In the genomic region with DNA sequence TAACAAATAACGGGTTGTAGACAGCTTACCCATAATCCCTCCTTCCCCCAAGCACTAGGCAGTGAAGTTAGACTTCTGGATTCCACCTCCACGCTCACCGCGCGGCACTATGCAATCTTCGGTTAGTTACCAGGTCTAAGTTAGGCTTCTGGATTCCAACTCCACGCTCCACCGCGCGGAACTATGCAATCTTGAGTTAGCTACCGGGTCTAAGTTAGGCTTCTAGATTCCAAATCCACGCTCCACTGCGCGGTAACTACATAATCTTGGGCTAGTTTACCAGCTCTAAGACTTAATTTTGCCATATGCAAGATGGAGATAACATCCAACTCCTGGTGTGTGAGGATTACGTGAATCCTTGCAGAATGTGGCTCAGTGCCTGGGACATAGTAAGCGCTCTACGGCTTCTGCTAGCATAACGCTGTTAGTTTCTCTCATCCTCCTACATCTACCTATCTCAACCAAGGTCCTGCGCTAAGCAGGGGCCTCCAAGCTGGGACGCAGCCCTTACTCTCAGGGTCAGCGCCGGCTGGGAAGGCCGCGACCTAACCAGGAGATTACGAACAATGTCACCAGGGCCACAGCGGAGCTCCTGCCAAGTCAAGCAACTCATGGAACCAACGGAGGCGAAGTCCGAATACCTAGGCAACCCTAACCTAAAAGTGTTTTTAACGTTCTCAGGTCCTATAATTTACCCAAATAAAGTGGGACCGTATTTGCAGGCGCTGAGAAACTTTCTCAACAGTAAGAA, we compare ENCODE assay signal across 8 cellular contexts. TPM values are rescaled to one million over a fixed set of nuclear protein-coding genes. Genes with fewer than 3 reads are reported as not detected.
DNase-seq lines count a peak whose midpoint lies in the region; ATAC-seq and TF ChIP-seq lines count a peak whose summit lies in the region.

No MANE protein-coding gene starts in this region.

- no peaks in the 10 kb centered on the region for H3K9me3 ChIP-seq in psoas muscle

- TF ChIP-seq CTCF in GM12875 (IDR thresholded peaks at IDR 0.05; ENCODE audit: borderline replicate concordance, insufficient read depth, low read depth, low read length) (no peak), GM23338 (conservative IDR thresholded peaks at IDR 0.05; ENCODE audit: low read depth in 2 of 2) (no peak), psoas muscle (IDR thresholded peaks at IDR 0.05) (no peak)

- H3K36me3 ChIP-seq in GM23338 (ENCODE audit: insufficient read depth), result peaks cover 54% of the 10 kb centered on the region
- H3K36me3 ChIP-seq in psoas muscle (ENCODE audit: insufficient read depth in 1 of 2, low read depth in 1 of 2), result peaks cover 8 to 38% of the 10 kb centered on the region in 2 donors

- no peaks in the 10 kb centered on the region for H3K9me2 ChIP-seq in GM23338 (ENCODE audit: insufficient read depth)

- H3K27me3 ChIP-seq in GM23338 (ENCODE audit: insufficient read depth), result no peaks in the 10 kb centered on the region
- no peaks in the 10 kb centered on the region for H3K27me3 ChIP-seq in psoas muscle (ENCODE audit: insufficient read depth in 3 of 3, low read length in 2 of 3)

- peaks cover 41% of the 10 kb centered on the region for H4K20me1 ChIP-seq in GM23338 (replicated peaks; ENCODE audit: insufficient read depth)

- H3K4me1 ChIP-seq in GM23338 (ENCODE audit: insufficient read depth), result peaks cover 16% of the 10 kb centered on the region
- H3K4me1 ChIP-seq in psoas muscle, result peaks cover 27% of the 10 kb centered on the region

- ATAC-seq in GM23338 (peak; percentile 74), Right ventricle myocardium superior (ENCODE audit: poor library complexity) (peak; percentile 42), psoas muscle (peak; percentile 39 to 56 (median 45))

- H3K4me3 ChIP-seq in GM12875 (ENCODE audit: low read depth, low read length), result peak overlapping the region; percentile 99
- H3K4me3 ChIP-seq in GM23338, result peak overlapping the region; percentile 97
- H3K4me3 ChIP-seq in psoas muscle, result peak overlapping the region; percentile 73

- intact Hi-C loops in Right ventricle myocardium superior (cut with DNase I) (no loop called here), psoas muscle (cut with DNase I) (no loop called here)

- DNase-seq in GM23338 (ENCODE audit: low spot score) (peak; percentile 42), Kasumi-1 (lab: John Stamatoyannopoulos, UW) (peak; percentile 77 to 93), Right ventricle myocardium superior (peak; percentile 48), psoas muscle (peak in 1 of 2 donors; percentile 57), NK-92 (lab: John Stamatoyannopoulos, UW; ENCODE audit: unreplicated experiment) (no peak), NCI-H146 treated with DMSO at 0.1 percent for 48 hours (lab: John Stamatoyannopoulos, UW; ENCODE audit: unreplicated experiment) (no peak)
- DNase-seq in activated naive CD4-positive, alpha-beta T cell treated with Interleukin-2 at 50 U/mL for 16 hours, result peak; percentile 27

- peak overlapping the region; percentile 90 for H3K4me2 ChIP-seq in GM23338

- H2AFZ ChIP-seq in GM23338, result peak overlapping the region; percentile 78; the same call in 1 of the 2 replicates

- H3K27ac ChIP-seq in GM23338 (ENCODE audit: low read depth) (peak overlapping the region; percentile 88), psoas muscle (peak overlapping the region; percentile 98)

- H3K4me3 Mint-ChIP-seq in GM23338, result peak overlapping the region; percentile 100

- H3K9me3 Mint-ChIP-seq in GM23338, result peaks cover 14% of the 10 kb centered on the region; the same call in 2 of the 3 replicates

- peaks cover 63% of the 10 kb centered on the region for H3K36me3 Mint-ChIP-seq in GM23338 (ENCODE audit: low read depth)

- H3K27me3 Mint-ChIP-seq in GM23338 (ENCODE audit: insufficient read depth, low read depth, poor library complexity), result peaks cover 2% of the 10 kb centered on the region

- peaks cover 39% of the 10 kb centered on the region for H3K79me2 ChIP-seq in GM23338 (replicated peaks; ENCODE audit: insufficient read depth)

- H3F3A ChIP-seq in GM23338 (replicated peaks; ENCODE audit: low read depth), result peaks cover 37% of the 10 kb centered on the region

- peaks cover 15% of the 10 kb centered on the region; the same call in 2 of the 3 replicates for H3K4me1 Mint-ChIP-seq in GM23338

- 5 to 19% (median 16%) methylated on average over 32 of the region's 32 CpGs for WGBS in psoas muscle, 3 donors

- H3K27ac Mint-ChIP-seq in GM23338, result peak overlapping the region; percentile 97

TF ChIP-seq in GM23338, 12 proteins besides CTCF, POLR2A, EP300 and RAD21 (continues in another document):
- no peak for TF ChIP-seq STAT1 (IDR thresholded peaks at IDR 0.05; ENCODE audit: unreplicated experiment)
- no peak for TF ChIP-seq EZH2 (IDR thresholded peaks at IDR 0.05; ENCODE audit: low read depth, unreplicated experiment)
- no peak for TF ChIP-seq EZH2phosphoT487 (IDR thresholded peaks at IDR 0.05; ENCODE audit: unreplicated experiment)
- TF ChIP-seq, protein P1, sequence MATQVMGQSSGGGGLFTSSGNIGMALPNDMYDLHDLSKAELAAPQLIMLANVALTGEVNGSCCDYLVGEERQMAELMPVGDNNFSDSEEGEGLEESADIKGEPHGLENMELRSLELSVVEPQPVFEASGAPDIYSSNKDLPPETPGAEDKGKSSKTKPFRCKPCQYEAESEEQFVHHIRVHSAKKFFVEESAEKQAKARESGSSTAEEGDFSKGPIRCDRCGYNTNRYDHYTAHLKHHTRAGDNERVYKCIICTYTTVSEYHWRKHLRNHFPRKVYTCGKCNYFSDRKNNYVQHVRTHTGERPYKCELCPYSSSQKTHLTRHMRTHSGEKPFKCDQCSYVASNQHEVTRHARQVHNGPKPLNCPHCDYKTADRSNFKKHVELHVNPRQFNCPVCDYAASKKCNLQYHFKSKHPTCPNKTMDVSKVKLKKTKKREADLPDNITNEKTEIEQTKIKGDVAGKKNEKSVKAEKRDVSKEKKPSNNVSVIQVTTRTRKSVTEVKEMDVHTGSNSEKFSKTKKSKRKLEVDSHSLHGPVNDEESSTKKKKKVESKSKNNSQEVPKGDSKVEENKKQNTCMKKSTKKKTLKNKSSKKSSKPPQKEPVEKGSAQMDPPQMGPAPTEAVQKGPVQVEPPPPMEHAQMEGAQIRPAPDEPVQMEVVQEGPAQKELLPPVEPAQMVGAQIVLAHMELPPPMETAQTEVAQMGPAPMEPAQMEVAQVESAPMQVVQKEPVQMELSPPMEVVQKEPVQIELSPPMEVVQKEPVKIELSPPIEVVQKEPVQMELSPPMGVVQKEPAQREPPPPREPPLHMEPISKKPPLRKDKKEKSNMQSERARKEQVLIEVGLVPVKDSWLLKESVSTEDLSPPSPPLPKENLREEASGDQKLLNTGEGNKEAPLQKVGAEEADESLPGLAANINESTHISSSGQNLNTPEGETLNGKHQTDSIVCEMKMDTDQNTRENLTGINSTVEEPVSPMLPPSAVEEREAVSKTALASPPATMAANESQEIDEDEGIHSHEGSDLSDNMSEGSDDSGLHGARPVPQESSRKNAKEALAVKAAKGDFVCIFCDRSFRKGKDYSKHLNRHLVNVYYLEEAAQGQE (IDR thresholded peaks at IDR 0.05; ENCODE audit: unreplicated experiment), result no peak
- no peak for TF ChIP-seq CREB1 (CRISPR knock-in tag; IDR thresholded peaks at IDR 0.05; ENCODE audit: low read depth)
- TF ChIP-seq POLR2AphosphoS5 (IDR thresholded peaks at IDR 0.05; ENCODE audit: low read depth), result no peak
- TF ChIP-seq, protein P2, sequence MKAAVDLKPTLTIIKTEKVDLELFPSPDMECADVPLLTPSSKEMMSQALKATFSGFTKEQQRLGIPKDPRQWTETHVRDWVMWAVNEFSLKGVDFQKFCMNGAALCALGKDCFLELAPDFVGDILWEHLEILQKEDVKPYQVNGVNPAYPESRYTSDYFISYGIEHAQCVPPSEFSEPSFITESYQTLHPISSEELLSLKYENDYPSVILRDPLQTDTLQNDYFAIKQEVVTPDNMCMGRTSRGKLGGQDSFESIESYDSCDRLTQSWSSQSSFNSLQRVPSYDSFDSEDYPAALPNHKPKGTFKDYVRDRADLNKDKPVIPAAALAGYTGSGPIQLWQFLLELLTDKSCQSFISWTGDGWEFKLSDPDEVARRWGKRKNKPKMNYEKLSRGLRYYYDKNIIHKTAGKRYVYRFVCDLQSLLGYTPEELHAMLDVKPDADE (IDR thresholded peaks at IDR 0.05), result no peak
- no peak for TF ChIP-seq ZNF114 (CRISPR knock-in tag; IDR thresholded peaks at IDR 0.05)
- no peak for TF ChIP-seq ZNF331 (CRISPR knock-in tag; IDR thresholded peaks at IDR 0.05; ENCODE audit: low read depth)
- TF ChIP-seq JUNB (IDR thresholded peaks at IDR 0.05; ENCODE audit: unreplicated experiment), result no peak
- no peak for TF ChIP-seq NANOG (IDR thresholded peaks at IDR 0.05; ENCODE audit: borderline replicate concordance)

RNA-seq across cellular contexts. Expression of a gene that starts 0.5 kb away (rescaled TPM):
- 283 and 305 TPM in 2 replicates for total RNA-seq in GM23338 (2014; rRNA removed; shearing (Covaris generic))
- polyA plus RNA-seq in GM23338 (2016; fragmentation: Nextera tagmentation; extraction: Ambion mirVana), result 3,258 and 3,794 TPM in 2 replicates
- total RNA-seq in Right ventricle myocardium superior, result 1,108 TPM
- total RNA-seq in psoas muscle, result 1,000 to 10,000 TPM; 1,471 to 2,300 (median 1,863) TPM
- polyA plus RNA-seq in psoas muscle, result 1,000 to 10,000 TPM; 1,956 to 2,538 (median 2,265) TPM

RNA-seq across cellular contexts. Expression of a gene that starts 38.0 kb away (rescaled TPM):
- 76.9 and 103 TPM in 2 replicates for total RNA-seq in GM23338 (2014; rRNA removed; shearing (Covaris generic))
- polyA plus RNA-seq in GM23338 (2016; fragmentation: Nextera tagmentation; extraction: Ambion mirVana) (36.7 and 52.9 TPM in 2 replicates), psoas muscle (under 1 TPM; 0.04 to 0.56 (median 0.35) TPM)
- total RNA-seq in Right ventricle myocardium superior (0.70 TPM), psoas muscle (under 1 TPM in 3 of 4 donors, not detected in 1; 0.25 to 0.69 (median 0.46) TPM)

Comparison
In these comparisons a context has a peak if more than half of its experiments do, and no peak if none do; other contexts are left out.
1. DNase-seq: peak in GM23338 (single experiment), Kasumi-1 (2 of 2), activated naive CD4-positive, alpha-beta T cell treated with Interleukin-2 at 50 U/mL for 16 hours (single experiment) and Right ventricle myocardium superior (single experiment); none in NK-92 (single experiment) and NCI-H146 treated with DMSO at 0.1 percent for 48 hours (single experiment).
2. RNA of a gene that starts 38.0 kb away (total RNA-seq): 76.9 to 103 TPM in GM23338; 0.70 TPM in Right ventricle myocardium superior (single experiment) and 0.25 to 0.69 TPM in psoas muscle; every median in the first group is over 10 times any median in the second.
3. Peak in every context shown above with its lines, with median percentiles within 50 percentile points of each other: H3K4me3 ChIP-seq and ATAC-seq.